Comparison of ENCODE assay signal across 1 cellular context in the genomic region with DNA sequence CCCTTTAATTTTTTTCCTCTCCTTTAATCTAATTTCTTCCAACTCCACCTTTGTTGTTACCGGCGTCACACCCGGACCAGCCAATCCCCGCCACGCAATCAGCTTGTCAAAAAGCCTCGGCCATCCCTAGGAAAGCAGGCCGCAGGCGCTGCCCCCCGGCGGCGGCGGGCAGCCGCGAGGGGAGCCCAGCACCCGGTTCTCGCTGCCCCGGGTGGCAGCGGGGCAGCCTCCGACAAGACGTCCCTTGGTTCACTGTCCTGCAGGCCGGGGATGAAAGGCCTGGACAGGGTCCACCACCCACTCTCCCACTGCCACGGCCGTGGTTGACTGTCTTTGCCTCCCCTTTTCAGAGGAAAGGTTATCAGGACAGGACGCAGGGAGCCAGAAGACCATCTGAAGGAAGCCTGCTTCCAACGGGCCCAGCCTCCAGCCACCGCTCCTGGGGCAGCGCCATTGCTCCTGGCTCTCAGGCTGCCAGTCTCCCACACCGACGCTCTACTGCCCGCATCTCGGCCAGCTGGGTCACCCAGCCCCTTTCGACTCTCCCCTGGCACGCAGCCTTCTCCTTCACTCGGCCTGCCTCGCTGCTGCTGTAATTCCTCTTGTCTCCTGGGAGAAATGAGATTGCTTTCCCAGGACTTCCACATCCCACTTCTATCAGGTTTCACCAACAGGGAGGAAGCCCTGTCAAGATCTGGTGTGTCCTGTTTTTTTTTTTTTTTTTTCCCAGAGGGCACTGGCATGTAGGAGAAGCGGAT.
A peak's percentile ranks its signal among the peaks of the same experiment; 100 is the strongest.
TF ChIP-seq lines count a peak whose summit lies in the region.

No MANE protein-coding gene starts in this region.

TF ChIP-seq in HEK293, 187 proteins besides CTCF, POLR2A, EP300 and RAD21 (continued from another document and continues in another):
- TF ChIP-seq, protein P1, sequence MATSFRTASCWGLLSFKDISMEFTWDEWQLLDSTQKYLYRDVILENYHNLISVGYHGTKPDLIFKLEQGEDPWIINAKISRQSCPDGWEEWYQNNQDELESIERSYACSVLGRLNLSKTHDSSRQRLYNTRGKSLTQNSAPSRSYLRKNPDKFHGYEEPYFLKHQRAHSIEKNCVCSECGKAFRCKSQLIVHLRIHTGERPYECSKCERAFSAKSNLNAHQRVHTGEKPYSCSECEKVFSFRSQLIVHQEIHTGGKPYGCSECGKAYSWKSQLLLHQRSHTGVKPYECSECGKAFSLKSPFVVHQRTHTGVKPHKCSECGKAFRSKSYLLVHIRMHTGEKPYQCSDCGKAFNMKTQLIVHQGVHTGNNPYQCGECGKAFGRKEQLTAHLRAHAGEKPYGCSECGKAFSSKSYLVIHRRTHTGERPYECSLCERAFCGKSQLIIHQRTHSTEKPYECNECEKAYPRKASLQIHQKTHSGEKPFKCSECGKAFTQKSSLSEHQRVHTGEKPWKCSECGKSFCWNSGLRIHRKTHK (tag by site-specific recombination; IDR thresholded peaks at IDR 0.05): no peak
- TF ChIP-seq ZNF558 (tag by site-specific recombination; IDR thresholded peaks at IDR 0.05): no peak
- TF ChIP-seq, protein P2, sequence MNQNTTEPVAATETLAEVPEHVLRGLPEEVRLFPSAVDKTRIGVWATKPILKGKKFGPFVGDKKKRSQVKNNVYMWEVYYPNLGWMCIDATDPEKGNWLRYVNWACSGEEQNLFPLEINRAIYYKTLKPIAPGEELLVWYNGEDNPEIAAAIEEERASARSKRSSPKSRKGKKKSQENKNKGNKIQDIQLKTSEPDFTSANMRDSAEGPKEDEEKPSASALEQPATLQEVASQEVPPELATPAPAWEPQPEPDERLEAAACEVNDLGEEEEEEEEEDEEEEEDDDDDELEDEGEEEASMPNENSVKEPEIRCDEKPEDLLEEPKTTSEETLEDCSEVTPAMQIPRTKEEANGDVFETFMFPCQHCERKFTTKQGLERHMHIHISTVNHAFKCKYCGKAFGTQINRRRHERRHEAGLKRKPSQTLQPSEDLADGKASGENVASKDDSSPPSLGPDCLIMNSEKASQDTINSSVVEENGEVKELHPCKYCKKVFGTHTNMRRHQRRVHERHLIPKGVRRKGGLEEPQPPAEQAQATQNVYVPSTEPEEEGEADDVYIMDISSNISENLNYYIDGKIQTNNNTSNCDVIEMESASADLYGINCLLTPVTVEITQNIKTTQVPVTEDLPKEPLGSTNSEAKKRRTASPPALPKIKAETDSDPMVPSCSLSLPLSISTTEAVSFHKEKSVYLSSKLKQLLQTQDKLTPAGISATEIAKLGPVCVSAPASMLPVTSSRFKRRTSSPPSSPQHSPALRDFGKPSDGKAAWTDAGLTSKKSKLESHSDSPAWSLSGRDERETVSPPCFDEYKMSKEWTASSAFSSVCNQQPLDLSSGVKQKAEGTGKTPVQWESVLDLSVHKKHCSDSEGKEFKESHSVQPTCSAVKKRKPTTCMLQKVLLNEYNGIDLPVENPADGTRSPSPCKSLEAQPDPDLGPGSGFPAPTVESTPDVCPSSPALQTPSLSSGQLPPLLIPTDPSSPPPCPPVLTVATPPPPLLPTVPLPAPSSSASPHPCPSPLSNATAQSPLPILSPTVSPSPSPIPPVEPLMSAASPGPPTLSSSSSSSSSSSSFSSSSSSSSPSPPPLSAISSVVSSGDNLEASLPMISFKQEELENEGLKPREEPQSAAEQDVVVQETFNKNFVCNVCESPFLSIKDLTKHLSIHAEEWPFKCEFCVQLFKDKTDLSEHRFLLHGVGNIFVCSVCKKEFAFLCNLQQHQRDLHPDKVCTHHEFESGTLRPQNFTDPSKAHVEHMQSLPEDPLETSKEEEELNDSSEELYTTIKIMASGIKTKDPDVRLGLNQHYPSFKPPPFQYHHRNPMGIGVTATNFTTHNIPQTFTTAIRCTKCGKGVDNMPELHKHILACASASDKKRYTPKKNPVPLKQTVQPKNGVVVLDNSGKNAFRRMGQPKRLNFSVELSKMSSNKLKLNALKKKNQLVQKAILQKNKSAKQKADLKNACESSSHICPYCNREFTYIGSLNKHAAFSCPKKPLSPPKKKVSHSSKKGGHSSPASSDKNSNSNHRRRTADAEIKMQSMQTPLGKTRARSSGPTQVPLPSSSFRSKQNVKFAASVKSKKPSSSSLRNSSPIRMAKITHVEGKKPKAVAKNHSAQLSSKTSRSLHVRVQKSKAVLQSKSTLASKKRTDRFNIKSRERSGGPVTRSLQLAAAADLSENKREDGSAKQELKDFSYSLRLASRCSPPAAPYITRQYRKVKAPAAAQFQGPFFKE (tag by site-specific recombination; IDR thresholded peaks at IDR 0.05; ENCODE audit: borderline replicate concordance): peak; percentile 51; the same call in 1 of the 2 replicates
- no peak for TF ChIP-seq ZNF792 (tag by site-specific recombination; IDR thresholded peaks at IDR 0.05)
- no peak for TF ChIP-seq IKZF3 (tag by site-specific recombination; IDR thresholded peaks at IDR 0.05)
- TF ChIP-seq ZBTB17 (tag by site-specific recombination; IDR thresholded peaks at IDR 0.05): peak; percentile 96
- no peak for TF ChIP-seq ZNF423 (tag by site-specific recombination; IDR thresholded peaks at IDR 0.05)
- TF ChIP-seq ZNF416 (tag by site-specific recombination; IDR thresholded peaks at IDR 0.05): no peak
- TF ChIP-seq ZNF146 (tag by site-specific recombination; IDR thresholded peaks at IDR 0.05): no peak
- TF ChIP-seq, protein P3, sequence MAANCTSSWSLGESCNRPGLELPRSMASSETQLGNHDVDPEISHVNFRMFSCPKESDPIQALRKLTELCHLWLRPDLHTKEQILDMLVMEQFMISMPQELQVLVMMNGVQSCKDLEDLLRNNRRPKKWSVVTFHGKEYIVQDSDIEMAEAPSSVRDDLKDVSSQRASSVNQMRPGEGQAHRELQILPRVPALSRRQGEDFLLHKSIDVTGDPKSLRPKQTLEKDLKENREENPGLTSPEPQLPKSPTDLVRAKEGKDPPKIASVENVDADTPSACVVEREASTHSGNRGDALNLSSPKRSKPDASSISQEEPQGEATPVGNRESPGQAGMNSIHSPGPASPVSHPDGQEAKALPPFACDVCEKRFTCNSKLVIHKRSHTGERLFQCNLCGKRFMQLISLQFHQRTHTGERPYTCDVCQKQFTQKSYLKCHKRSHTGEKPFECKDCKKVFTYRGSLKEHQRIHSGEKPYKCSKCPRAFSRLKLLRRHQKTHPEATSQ (tag by site-specific recombination; IDR thresholded peaks at IDR 0.05): no peak
- TF ChIP-seq, protein P4, sequence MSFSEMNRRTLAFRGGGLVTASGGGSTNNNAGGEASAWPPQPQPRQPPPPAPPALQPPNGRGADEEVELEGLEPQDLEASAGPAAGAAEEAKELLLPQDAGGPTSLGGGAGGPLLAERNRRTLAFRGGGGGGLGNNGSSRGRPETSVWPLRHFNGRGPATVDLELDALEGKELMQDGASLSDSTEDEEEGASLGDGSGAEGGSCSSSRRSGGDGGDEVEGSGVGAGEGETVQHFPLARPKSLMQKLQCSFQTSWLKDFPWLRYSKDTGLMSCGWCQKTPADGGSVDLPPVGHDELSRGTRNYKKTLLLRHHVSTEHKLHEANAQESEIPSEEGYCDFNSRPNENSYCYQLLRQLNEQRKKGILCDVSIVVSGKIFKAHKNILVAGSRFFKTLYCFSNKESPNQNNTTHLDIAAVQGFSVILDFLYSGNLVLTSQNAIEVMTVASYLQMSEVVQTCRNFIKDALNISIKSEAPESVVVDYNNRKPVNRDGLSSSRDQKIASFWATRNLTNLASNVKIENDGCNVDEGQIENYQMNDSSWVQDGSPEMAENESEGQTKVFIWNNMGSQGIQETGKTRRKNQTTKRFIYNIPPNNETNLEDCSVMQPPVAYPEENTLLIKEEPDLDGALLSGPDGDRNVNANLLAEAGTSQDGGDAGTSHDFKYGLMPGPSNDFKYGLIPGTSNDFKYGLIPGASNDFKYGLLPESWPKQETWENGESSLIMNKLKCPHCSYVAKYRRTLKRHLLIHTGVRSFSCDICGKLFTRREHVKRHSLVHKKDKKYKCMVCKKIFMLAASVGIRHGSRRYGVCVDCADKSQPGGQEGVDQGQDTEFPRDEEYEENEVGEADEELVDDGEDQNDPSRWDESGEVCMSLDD (tag by site-specific recombination; IDR thresholded peaks at IDR 0.05): peak; percentile 32
- TF ChIP-seq, protein P5, sequence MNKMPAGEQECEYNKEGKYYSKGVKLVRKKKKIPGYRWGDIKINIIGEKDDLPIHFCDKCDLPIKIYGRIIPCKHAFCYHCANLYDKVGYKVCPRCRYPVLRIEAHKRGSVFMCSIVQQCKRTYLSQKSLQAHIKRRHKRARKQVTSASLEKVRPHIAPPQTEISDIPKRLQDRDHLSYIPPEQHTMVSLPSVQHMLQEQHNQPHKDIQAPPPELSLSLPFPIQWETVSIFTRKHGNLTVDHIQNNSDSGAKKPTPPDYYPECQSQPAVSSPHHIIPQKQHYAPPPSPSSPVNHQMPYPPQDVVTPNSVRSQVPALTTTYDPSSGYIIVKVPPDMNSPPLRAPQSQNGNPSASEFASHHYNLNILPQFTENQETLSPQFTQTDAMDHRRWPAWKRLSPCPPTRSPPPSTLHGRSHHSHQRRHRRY (tag by site-specific recombination; IDR thresholded peaks at IDR 0.05): no peak
- peak; percentile 33 for TF ChIP-seq SP7 (tag by site-specific recombination; IDR thresholded peaks at IDR 0.05)
- TF ChIP-seq, protein P6, sequence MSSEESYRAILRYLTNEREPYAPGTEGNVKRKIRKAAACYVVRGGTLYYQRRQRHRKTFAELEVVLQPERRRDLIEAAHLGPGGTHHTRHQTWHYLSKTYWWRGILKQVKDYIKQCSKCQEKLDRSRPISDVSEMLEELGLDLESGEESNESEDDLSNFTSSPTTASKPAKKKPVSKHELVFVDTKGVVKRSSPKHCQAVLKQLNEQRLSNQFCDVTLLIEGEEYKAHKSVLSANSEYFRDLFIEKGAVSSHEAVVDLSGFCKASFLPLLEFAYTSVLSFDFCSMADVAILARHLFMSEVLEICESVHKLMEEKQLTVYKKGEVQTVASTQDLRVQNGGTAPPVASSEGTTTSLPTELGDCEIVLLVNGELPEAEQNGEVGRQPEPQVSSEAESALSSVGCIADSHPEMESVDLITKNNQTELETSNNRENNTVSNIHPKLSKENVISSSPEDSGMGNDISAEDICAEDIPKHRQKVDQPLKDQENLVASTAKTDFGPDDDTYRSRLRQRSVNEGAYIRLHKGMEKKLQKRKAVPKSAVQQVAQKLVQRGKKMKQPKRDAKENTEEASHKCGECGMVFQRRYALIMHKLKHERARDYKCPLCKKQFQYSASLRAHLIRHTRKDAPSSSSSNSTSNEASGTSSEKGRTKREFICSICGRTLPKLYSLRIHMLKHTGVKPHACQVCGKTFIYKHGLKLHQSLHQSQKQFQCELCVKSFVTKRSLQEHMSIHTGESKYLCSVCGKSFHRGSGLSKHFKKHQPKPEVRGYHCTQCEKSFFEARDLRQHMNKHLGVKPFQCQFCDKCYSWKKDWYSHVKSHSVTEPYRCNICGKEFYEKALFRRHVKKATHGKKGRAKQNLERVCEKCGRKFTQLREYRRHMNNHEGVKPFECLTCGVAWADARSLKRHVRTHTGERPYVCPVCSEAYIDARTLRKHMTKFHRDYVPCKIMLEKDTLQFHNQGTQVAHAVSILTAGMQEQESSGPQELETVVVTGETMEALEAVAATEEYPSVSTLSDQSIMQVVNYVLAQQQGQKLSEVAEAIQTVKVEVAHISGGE (tag by site-specific recombination; conservative IDR thresholded peaks at IDR 0.05; ENCODE audit: low read depth): no peak
- TF ChIP-seq, protein P7, sequence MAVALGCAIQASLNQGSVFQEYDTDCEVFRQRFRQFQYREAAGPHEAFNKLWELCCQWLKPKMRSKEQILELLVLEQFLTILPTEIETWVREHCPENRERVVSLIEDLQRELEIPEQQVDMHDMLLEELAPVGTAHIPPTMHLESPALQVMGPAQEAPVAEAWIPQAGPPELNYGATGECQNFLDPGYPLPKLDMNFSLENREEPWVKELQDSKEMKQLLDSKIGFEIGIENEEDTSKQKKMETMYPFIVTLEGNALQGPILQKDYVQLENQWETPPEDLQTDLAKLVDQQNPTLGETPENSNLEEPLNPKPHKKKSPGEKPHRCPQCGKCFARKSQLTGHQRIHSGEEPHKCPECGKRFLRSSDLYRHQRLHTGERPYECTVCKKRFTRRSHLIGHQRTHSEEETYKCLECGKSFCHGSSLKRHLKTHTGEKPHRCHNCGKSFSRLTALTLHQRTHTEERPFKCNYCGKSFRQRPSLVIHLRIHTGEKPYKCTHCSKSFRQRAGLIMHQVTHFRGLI (tag by site-specific recombination; IDR thresholded peaks at IDR 0.05): no peak
- TF ChIP-seq, protein P8, sequence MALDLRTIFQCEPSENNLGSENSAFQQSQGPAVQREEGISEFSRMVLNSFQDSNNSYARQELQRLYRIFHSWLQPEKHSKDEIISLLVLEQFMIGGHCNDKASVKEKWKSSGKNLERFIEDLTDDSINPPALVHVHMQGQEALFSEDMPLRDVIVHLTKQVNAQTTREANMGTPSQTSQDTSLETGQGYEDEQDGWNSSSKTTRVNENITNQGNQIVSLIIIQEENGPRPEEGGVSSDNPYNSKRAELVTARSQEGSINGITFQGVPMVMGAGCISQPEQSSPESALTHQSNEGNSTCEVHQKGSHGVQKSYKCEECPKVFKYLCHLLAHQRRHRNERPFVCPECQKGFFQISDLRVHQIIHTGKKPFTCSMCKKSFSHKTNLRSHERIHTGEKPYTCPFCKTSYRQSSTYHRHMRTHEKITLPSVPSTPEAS (tag by site-specific recombination; IDR thresholded peaks at IDR 0.05): no peak
- no peak for TF ChIP-seq ZNF221 (tag by site-specific recombination; IDR thresholded peaks at IDR 0.05; ENCODE audit: borderline replicate concordance)
- peak; percentile 74 for TF ChIP-seq ZNF76 (tag by site-specific recombination; IDR thresholded peaks at IDR 0.05; ENCODE audit: borderline replicate concordance, low read depth)
- no peak for TF ChIP-seq REPIN1 (tag by site-specific recombination; IDR thresholded peaks at IDR 0.05; ENCODE audit: low read depth)
- TF ChIP-seq, protein P9, sequence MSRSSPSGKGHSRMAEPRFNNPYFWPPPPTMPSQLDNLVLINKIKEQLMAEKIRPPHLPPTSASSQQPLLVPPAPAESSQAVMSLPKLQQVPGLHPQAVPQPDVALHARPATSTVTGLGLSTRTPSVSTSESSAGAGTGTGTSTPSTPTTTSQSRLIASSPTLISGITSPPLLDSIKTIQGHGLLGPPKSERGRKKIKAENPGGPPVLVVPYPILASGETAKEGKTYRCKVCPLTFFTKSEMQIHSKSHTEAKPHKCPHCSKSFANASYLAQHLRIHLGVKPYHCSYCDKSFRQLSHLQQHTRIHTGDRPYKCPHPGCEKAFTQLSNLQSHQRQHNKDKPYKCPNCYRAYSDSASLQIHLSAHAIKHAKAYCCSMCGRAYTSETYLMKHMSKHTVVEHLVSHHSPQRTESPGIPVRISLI (tag by site-specific recombination; IDR thresholded peaks at IDR 0.05): peak; percentile 87
- peak; percentile 72 for TF ChIP-seq ZBTB48 (tag by site-specific recombination; IDR thresholded peaks at IDR 0.05)
- no peak; the same call in 1 of the 2 replicates for TF ChIP-seq ZNF561 (tag by site-specific recombination; IDR thresholded peaks at IDR 0.05; ENCODE audit: borderline replicate concordance)
- 0 out of 2 replicates have a peak, but pooled peaks have one; percentile 49 for TF ChIP-seq MYNN (tag by site-specific recombination; IDR thresholded peaks at IDR 0.05; ENCODE audit: borderline replicate concordance)
- no peak for TF ChIP-seq ZNF701 (tag by site-specific recombination; IDR thresholded peaks at IDR 0.05)
- TF ChIP-seq ZNF121 (tag by site-specific recombination; IDR thresholded peaks at IDR 0.05): no peak
- no peak for TF ChIP-seq ZNF391 (tag by site-specific recombination; IDR thresholded peaks at IDR 0.05; ENCODE audit: borderline replicate concordance, low read depth)
- TF ChIP-seq ZNF660 (tag by site-specific recombination; IDR thresholded peaks at IDR 0.05): 0 out of 2 replicates have a peak, but pooled peaks have one; percentile 44
